In genomic region chr4:2364654-2365053, GRCh38 we compare ENCODE assay signal across 9 cellular contexts. TPM values are rescaled to one million over a fixed set of nuclear protein-coding genes. Genes with fewer than 3 reads are reported as not detected.
DNase-seq lines count a peak whose midpoint lies in the region; ATAC-seq and TF ChIP-seq lines count a peak whose summit lies in the region.
"Had no signal": no experiment of that assay in that cellular context is flagged by ENCODE, and none has a peak within 500 bp of the region (broad histone marks: within the 10 kb centered on the region; RNA-seq: fewer than 3 reads in every experiment).

No MANE protein-coding gene starts in this region.

- no peak overlapping the region; the same call in 1 of the 2 replicates for H3K4me2 ChIP-seq in OCI-LY3 (ENCODE audit: low read length)

- H3K27ac ChIP-seq in OCI-LY3 (ENCODE audit: low read length): no peak overlapping the region
- H3K27ac ChIP-seq in left ventricle myocardium inferior (replicated peaks): no peak overlapping the region

- ATAC-seq in GM18867 (IDR thresholded peaks at IDR 0.05; ENCODE audit: unreplicated experiment): no peak

- no peaks in the 10 kb centered on the region for H3K4me1 ChIP-seq in OCI-LY3 (ENCODE audit: low read length)
- peaks cover 42% of the 10 kb centered on the region for H3K4me1 ChIP-seq in left ventricle myocardium inferior

- H3K9ac ChIP-seq in OCI-LY3 (ENCODE audit: low read length): no peak overlapping the region

- no peaks in the 10 kb centered on the region for H3K36me3 ChIP-seq in OCI-LY3 (replicated peaks; ENCODE audit: low read depth, low read length)
- no peaks in the 10 kb centered on the region for H3K36me3 ChIP-seq in left ventricle myocardium inferior

- H3K9me3 ChIP-seq in OCI-LY3 (ENCODE audit: insufficient read depth, low read length) (no peaks in the 10 kb centered on the region), left ventricle myocardium inferior (replicated peaks) (peaks cover 12% of the 10 kb centered on the region)

- no peaks in the 10 kb centered on the region for H3K79me2 ChIP-seq in OCI-LY3 (ENCODE audit: low read length)

- intact Hi-C loops in left ventricle myocardium inferior (cut with micrococcal nuclease): no loop called here

- no peaks in the 10 kb centered on the region for H4K20me1 ChIP-seq in OCI-LY3 (ENCODE audit: insufficient read depth, low read length)

- H3K27me3 ChIP-seq in OCI-LY3 (ENCODE audit: low read depth, low read length): 0 out of 2 replicates have a peak, but pooled peaks cover 3% of the 10 kb centered on the region
- no peaks in the 10 kb centered on the region for H3K27me3 ChIP-seq in left ventricle myocardium inferior (ENCODE audit: low read depth)

- no peak for TF ChIP-seq CTCF in OCI-LY3 (IDR thresholded peaks at IDR 0.05; ENCODE audit: low read depth, low read length)
- TF ChIP-seq CTCF in left ventricle myocardium inferior (IDR thresholded peaks at IDR 0.05; ENCODE audit: borderline replicate concordance): no peak

- peak in 3 of 4 experiments; percentile 19 to 60 (median 45) for DNase-seq in activated naive CD4-positive, alpha-beta T cell (lab: John Stamatoyannopoulos, UW)
- DNase-seq in left ventricle myocardium inferior (peak; percentile 50), kidney glomerular epithelial cell (lab: John Stamatoyannopoulos, UW) (no peak), DMS153 (lab: John Stamatoyannopoulos, UW) (no peak), H4 (ENCODE audit: low spot score) (no peak)
- DNase-seq in stimulated activated CD4-positive, alpha-beta T cell treated with anti-CD3 and anti-CD28 coated beads, Interleukin-2, amount 100 ng/mL, for 48 hours: peak; percentile 48 to 52

- peak overlapping the region; percentile 45; the same call in 1 of the 2 replicates for H3K4me3 ChIP-seq in OCI-LY3 (ENCODE audit: low read length)
- H3K4me3 ChIP-seq in left ventricle myocardium inferior: peak overlapping the region; percentile 64

- no peak overlapping the region for H2AFZ ChIP-seq in OCI-LY3 (ENCODE audit: low read depth, low read length)

RNA-seq across cellular contexts. Expression of gene ZFYVE28, which starts 53.8 kb away (rescaled TPM):
- 5.6 TPM for total RNA-seq in left ventricle myocardium inferior
- total RNA-seq in H4 (2014; rRNA removed; shearing (Covaris generic)): 1.9 and 2.7 TPM in 2 replicates

RNA-seq across cellular contexts. Expression of gene CFAP99, which starts 54.1 kb away (rescaled TPM):
- not detected for total RNA-seq in left ventricle myocardium inferior
- total RNA-seq in H4 (2014; rRNA removed; shearing (Covaris generic)): not detected in 2 replicates
- total RNA-seq: LHCN-M2 had no signal

Comparison
In these comparisons a context has a peak if more than half of its experiments do, and no peak if none do; other contexts are left out.
1. DNase-seq: peak in activated naive CD4-positive, alpha-beta T cell (3 of 4), left ventricle myocardium inferior (single experiment) and stimulated activated CD4-positive, alpha-beta T cell treated with anti-CD3 and anti-CD28 coated beads, Interleukin-2, amount 100 ng/mL, for 48 hours (2 of 2); none in kidney glomerular epithelial cell (single experiment), DMS153 (single experiment) and H4 (single experiment).